ENCODE assay signal across 8 cellular contexts in genomic region chr14:22919601-22919921, GRCh38. TPM values are rescaled to one million over a fixed set of nuclear protein-coding genes. Genes with fewer than 3 reads are reported as not detected.
A peak's percentile ranks its signal among the peaks of the same experiment; 100 is the strongest.
DNase-seq lines count a peak whose midpoint lies in the region; ATAC-seq and TF ChIP-seq lines count a peak whose summit lies in the region.

No MANE protein-coding gene starts in this region.

- H3K27ac ChIP-seq in right cardiac atrium (ENCODE audit: low read length), result peak overlapping the region; percentile 84

- intact Hi-C loops in Right ventricle myocardium inferior (cut with DNase I), result loop anchor here (5.0 kb wide), 2 partner anchors 47 to 92 kb away; partner anchors contain the start of genes LRP10 and MRPL52
- intact Hi-C loops in Right ventricle myocardium superior (cut with DNase I), result no loop called here
- intact Hi-C loops in right cardiac atrium (cut with DNase I), result no loop called here

- H3K4me3 Mint-ChIP-seq in stimulated activated naive CD8-positive, alpha-beta T cell treated with anti-CD3 and anti-CD28 coated beads, Interleukin-15, Interleukin-2, amounts not matched to agents 100 ng/mL and 50 ng/mL, for 24 hours, result peak overlapping the region; percentile 91

- H3K27ac Mint-ChIP-seq in stimulated activated naive CD8-positive, alpha-beta T cell treated with anti-CD3 and anti-CD28 coated beads, Interleukin-15, Interleukin-2, amounts not matched to agents 100 ng/mL and 50 ng/mL, for 24 hours, result peak overlapping the region; percentile 98

- H3K4me1 Mint-ChIP-seq in stimulated activated naive CD8-positive, alpha-beta T cell treated with anti-CD3 and anti-CD28 coated beads, Interleukin-15, Interleukin-2, amounts not matched to agents 100 ng/mL and 50 ng/mL, for 24 hours (ENCODE audit: low read depth), result peaks cover 47% of the 10 kb centered on the region

- ATAC-seq in Right ventricle myocardium inferior (peak; percentile 3), Right ventricle myocardium superior (ENCODE audit: poor library complexity) (no peak), right cardiac atrium (peak; percentile 7 to 21), GM18907 (IDR thresholded peaks at IDR 0.05; ENCODE audit: unreplicated experiment) (no peak)

- WGBS in right cardiac atrium, result 8% methylated on average over 10 of the region's 10 CpGs

- H3K9me3 Mint-ChIP-seq in stimulated activated naive CD8-positive, alpha-beta T cell treated with anti-CD3 and anti-CD28 coated beads, Interleukin-15, Interleukin-2, amounts not matched to agents 100 ng/mL and 50 ng/mL, for 24 hours, result no peaks in the 10 kb centered on the region

- no peaks in the 10 kb centered on the region for H3K27me3 ChIP-seq in right cardiac atrium (ENCODE audit: control insufficient read depth, insufficient read depth)

- TF ChIP-seq CTCF in WI38 (IDR thresholded peaks at IDR 0.05; ENCODE audit: low read depth, low read length), result no peak

- H3K4me1 ChIP-seq in right cardiac atrium (ENCODE audit: control insufficient read depth, insufficient read depth, low read length), result peaks cover 6% of the 10 kb centered on the region

- no peak for DNase-seq in Right ventricle myocardium inferior (ENCODE audit: missing footprints)
- DNase-seq in Right ventricle myocardium superior, result no peak
- no peak for DNase-seq in right cardiac atrium
- no peak for DNase-seq in NOMO-1 (lab: John Stamatoyannopoulos, UW; ENCODE audit: unreplicated experiment in 2 of 2)
- DNase-seq in COLO829 (ENCODE audit: low spot score), result no peak

- no peaks in the 10 kb centered on the region for H3K27me3 Mint-ChIP-seq in stimulated activated naive CD8-positive, alpha-beta T cell treated with anti-CD3 and anti-CD28 coated beads, Interleukin-15, Interleukin-2, amounts not matched to agents 100 ng/mL and 50 ng/mL, for 24 hours

- peaks cover 64% of the 10 kb centered on the region for H3K36me3 Mint-ChIP-seq in stimulated activated naive CD8-positive, alpha-beta T cell treated with anti-CD3 and anti-CD28 coated beads, Interleukin-15, Interleukin-2, amounts not matched to agents 100 ng/mL and 50 ng/mL, for 24 hours (ENCODE audit: low read depth)

- peak overlapping the region; percentile 41 for H3K4me3 ChIP-seq in WI38 (ENCODE audit: low read depth, low read length)
- peak overlapping the region; percentile 52 for H3K4me3 ChIP-seq in right cardiac atrium (ENCODE audit: low read length)

- no peaks in the 10 kb centered on the region for H3K9me3 ChIP-seq in right cardiac atrium (ENCODE audit: control insufficient read depth, low read length)

RNA-seq across cellular contexts. Expression of gene RBM23, which starts 0.6 kb away (rescaled TPM):
- total RNA-seq in Right ventricle myocardium inferior (40.3 TPM), Right ventricle myocardium superior (37.8 TPM), right cardiac atrium (10 to 100 TPM; 56.0 to 66.3 (median 61.6) TPM)
- 26.0 TPM for polyA plus RNA-seq in right cardiac atrium

RNA-seq across cellular contexts. Expression of gene PRMT5, which starts 9.6 kb away (rescaled TPM):
- total RNA-seq in Right ventricle myocardium inferior (48.7 TPM), Right ventricle myocardium superior (50.2 TPM), right cardiac atrium (10 to 100 TPM; 37.3 to 52.1 (median 49.5) TPM)
- 22.0 TPM for polyA plus RNA-seq in right cardiac atrium

RNA-seq across cellular contexts. Expression of gene REM2, which starts 36.5 kb away (rescaled TPM):
- not detected for total RNA-seq in Right ventricle myocardium inferior
- total RNA-seq in Right ventricle myocardium superior, result not detected
- total RNA-seq in right cardiac atrium, result under 1 TPM in 1 of 4 donors, not detected in 3; 0.25 TPM
- 0.07 TPM for polyA plus RNA-seq in right cardiac atrium

RNA-seq across cellular contexts. Expression of gene HAUS4, which starts 37.3 kb away (rescaled TPM):
- total RNA-seq in Right ventricle myocardium inferior (19.5 TPM), Right ventricle myocardium superior (16.4 TPM), right cardiac atrium (10 to 100 TPM; 16.5 to 33.5 (median 27.2) TPM)
- polyA plus RNA-seq in right cardiac atrium, result 29.6 TPM

RNA-seq across cellular contexts. Expression of gene LRP10, which starts 48.0 kb away (rescaled TPM):
- total RNA-seq in Right ventricle myocardium inferior (59.2 TPM), Right ventricle myocardium superior (50.8 TPM), right cardiac atrium (10 to 100 TPM; 66.2 to 89.7 (median 76.5) TPM)
- polyA plus RNA-seq in right cardiac atrium, result 28.7 TPM

Comparison
In these comparisons a context has a peak if more than half of its experiments do, and no peak if none do; other contexts are left out.
1. ATAC-seq: peak in Right ventricle myocardium inferior (single experiment) and right cardiac atrium (2 of 2); none in Right ventricle myocardium superior (single experiment) and GM18907 (single experiment).